Comparison of ENCODE assay signal across 18 cellular contexts in the genomic region with DNA sequence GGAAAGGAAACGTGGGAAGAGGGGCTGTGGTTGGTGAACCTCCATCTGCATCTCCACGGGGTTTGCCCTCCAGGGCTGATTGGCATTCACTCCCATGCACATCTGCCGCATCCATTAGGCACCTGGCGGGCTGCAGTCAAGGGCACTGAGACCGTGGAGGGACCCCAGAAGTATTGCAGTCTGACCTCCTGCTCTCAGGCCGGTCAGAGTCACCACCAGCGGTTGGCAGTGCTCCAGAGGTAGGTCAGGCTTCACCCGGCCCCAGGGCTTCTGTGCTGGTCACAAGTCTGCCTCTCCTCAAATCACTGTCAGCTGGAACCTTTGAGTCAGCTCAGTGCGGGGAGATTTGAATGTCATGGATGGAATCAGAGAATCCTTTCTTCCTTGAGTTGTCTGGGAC.
DNase-seq lines count a peak whose midpoint lies in the region; ATAC-seq and TF ChIP-seq lines count a peak whose summit lies in the region.
"Had no signal": no experiment of that assay in that cellular context is flagged by ENCODE, and none has a peak within 500 bp of the region (broad histone marks: within the 10 kb centered on the region; RNA-seq: fewer than 3 reads in every experiment).

No MANE protein-coding gene starts in this region.

- H3K27me3 ChIP-seq in DOHH2 (ENCODE audit: control insufficient read depth, low read length), result peaks cover 12% of the 10 kb centered on the region; the same call in 1 of the 2 replicates
- peaks cover 0 to 3% (median 0%) of the 10 kb centered on the region in 3 donors for H3K27me3 ChIP-seq in psoas muscle (ENCODE audit: insufficient read depth in 3 of 3, low read length in 2 of 3)
- H3K27me3 ChIP-seq: BLaER1 treated with 17β-estradiol and CSF1 and Interleukin-3, amounts not matched to agents 10 nM and 100 nM; SJSA1 had no signal

- H3K4me3 ChIP-seq in DOHH2 (ENCODE audit: low read length), result no peak overlapping the region
- no peak overlapping the region for H3K4me3 ChIP-seq in psoas muscle
- H3K4me3 ChIP-seq: BLaER1 treated with 17β-estradiol and CSF1 and Interleukin-3, amounts not matched to agents 10 nM and 100 nM; SJSA1 had no signal

- no peaks in the 10 kb centered on the region for H4K20me1 ChIP-seq in DOHH2 (ENCODE audit: control insufficient read depth, insufficient read depth, low read depth, low read length)
- H4K20me1 ChIP-seq: BLaER1 treated with 17β-estradiol and CSF1 and Interleukin-3, amounts not matched to agents 10 nM and 100 nM had no signal

- H3F3A ChIP-seq in DOHH2 (ENCODE audit: control insufficient read depth, insufficient read depth), result no peaks in the 10 kb centered on the region

- H3K36me3 ChIP-seq in DOHH2 (ENCODE audit: control insufficient read depth, low read length) (no peaks in the 10 kb centered on the region), psoas muscle (ENCODE audit: insufficient read depth in 1 of 2, low read depth in 1 of 2) (no peaks in the 10 kb centered on the region)
- H3K36me3 ChIP-seq: BLaER1 treated with 17β-estradiol and CSF1 and Interleukin-3, amounts not matched to agents 10 nM and 100 nM; SJSA1 had no signal

- H3K79me2 ChIP-seq in DOHH2 (ENCODE audit: control insufficient read depth, low read length), result no peaks in the 10 kb centered on the region

- ATAC-seq in GM19463 (IDR thresholded peaks at IDR 0.05; ENCODE audit: unreplicated experiment) (no peak), psoas muscle (no peak)

- peak; percentile 3 for DNase-seq in AG08396 (ENCODE audit: low spot score)
- peak; percentile 54 for DNase-seq in SK-MEL-5 (ENCODE audit: low read depth, low spot score)
- peak; percentile 6 for DNase-seq in mucosa of gallbladder (ENCODE audit: low spot score)
- DNase-seq in psoas muscle, result no peak
- DNase-seq in AML-193 (lab: John Stamatoyannopoulos, UW), result no peak
- DNase-seq: DMS153, HCEC 1CT, IMR-90, MV-4-11, NCI-H1436, NCI-H2081 treated with DMSO at 0.1 percent for 48 hours, NCI-H524, OCI-M1 had no signal

- H3K9me3 ChIP-seq in DOHH2 (ENCODE audit: control insufficient read depth, insufficient read depth, low read length), result no peaks in the 10 kb centered on the region
- H3K9me3 ChIP-seq in psoas muscle, result no peaks in the 10 kb centered on the region
- H3K9me3 ChIP-seq: SJSA1 had no signal

- H3K4me1 ChIP-seq in DOHH2 (ENCODE audit: control insufficient read depth, low read length), result peaks cover 15% of the 10 kb centered on the region
- H3K4me1 ChIP-seq in psoas muscle, result no peaks in the 10 kb centered on the region
- H3K4me1 ChIP-seq: BLaER1 treated with 17β-estradiol and CSF1 and Interleukin-3, amounts not matched to agents 10 nM and 100 nM; SJSA1 had no signal

- WGBS in psoas muscle, 3 donors, result 65 to 66% (median 66%) methylated on average over 9 of the region's 9 CpGs

- H3K27ac ChIP-seq in DOHH2 (ENCODE audit: low read depth, low read length) (no peak overlapping the region), psoas muscle (no peak overlapping the region)
- H3K27ac ChIP-seq: BLaER1 treated with 17β-estradiol and CSF1 and Interleukin-3, amounts not matched to agents 10 nM and 100 nM; RWPE1; SJSA1 had no signal

- no peaks in the 10 kb centered on the region for H3K9me2 ChIP-seq in DOHH2 (replicated peaks; ENCODE audit: control insufficient read depth, low read length)

- intact Hi-C loops in psoas muscle (cut with DNase I), result no loop called here

- in situ Hi-C loops in SK-MEL-5 (cut with HindIII; ENCODE audit: low pct_unique_long_range_greater_than_20kb, low sequenced_read_pairs), result no loop called here

- peak overlapping the region; percentile 36 for H3K4me2 ChIP-seq in DOHH2 (ENCODE audit: low read length)
- H3K4me2 ChIP-seq: BLaER1 treated with 17β-estradiol and CSF1 and Interleukin-3, amounts not matched to agents 10 nM and 100 nM had no signal

- TF ChIP-seq CTCF in DOHH2 (IDR thresholded peaks at IDR 0.05; ENCODE audit: low read depth, low read length, poor library complexity, severe bottlenecking) (no peak), psoas muscle (IDR thresholded peaks at IDR 0.05) (no peak)

Comparison
In these comparisons a context has a peak if more than half of its experiments do, and no peak if none do; other contexts are left out.
1. DNase-seq: peak in AG08396 (single experiment), SK-MEL-5 (single experiment) and mucosa of gallbladder (single experiment); none in psoas muscle (0 of 2) and AML-193 (0 of 2).